Comparison of ENCODE assay signal across 2 cellular contexts in genomic region chr2:101962243-101962809, GRCh38.
TF ChIP-seq lines count a peak whose summit lies in the region.

No MANE protein-coding gene starts in this region.

TF ChIP-seq in IMR-90, 13 proteins besides CTCF, POLR2A, EP300 and RAD21:
- TF ChIP-seq RCOR1 (IDR thresholded peaks at IDR 0.05; ENCODE audit: insufficient replicate concordance, low read length) (no peak), MAZ (IDR thresholded peaks at IDR 0.05; ENCODE audit: borderline replicate concordance, low read depth, low read length) (no peak), CEBPB (IDR thresholded peaks at IDR 0.05; ENCODE audit: low read depth, low read length) (no peak), RFX5 (IDR thresholded peaks at IDR 0.05; ENCODE audit: low read depth, low read length) (no peak), USF2 (IDR thresholded peaks at IDR 0.05; ENCODE audit: low read depth, low read length) (no peak), MAFK (IDR thresholded peaks at IDR 0.05; ENCODE audit: low read depth, low read length) (no peak), BHLHE40 (IDR thresholded peaks at IDR 0.05; ENCODE audit: low read depth, low read length) (no peak), MXI1 (IDR thresholded peaks at IDR 0.05; ENCODE audit: borderline replicate concordance, low read depth, low read length) (no peak), SMC3 (IDR thresholded peaks at IDR 0.05; ENCODE audit: low read depth, low read length) (no peak), CHD1 (IDR thresholded peaks at IDR 0.05; ENCODE audit: low read depth, low read length) (no peak), ELK1 (IDR thresholded peaks at IDR 0.05; ENCODE audit: borderline replicate concordance, low read depth, low read length) (no peak), FOS (IDR thresholded peaks at IDR 0.05; ENCODE audit: low read depth, low read length) (no peak)

TF ChIP-seq in K562, 482 proteins besides CTCF, POLR2A, EP300 and RAD21:
- 0 out of 2 replicates have a peak, but pooled peaks have one; percentile 0 for TF ChIP-seq ATF3 (IDR thresholded peaks at IDR 0.05)
- TF ChIP-seq ATF3 (CRISPR knock-in tag; conservative IDR thresholded peaks at IDR 0.05), result no peak
- no peak for TF ChIP-seq NR2F6 (CRISPR knock-in tag; IDR thresholded peaks at IDR 0.05)
- no peak for TF ChIP-seq ZNF282 (CRISPR knock-in tag; IDR thresholded peaks at IDR 0.05)
